ENCODE assay signal across 22 cellular contexts in the genomic region with DNA sequence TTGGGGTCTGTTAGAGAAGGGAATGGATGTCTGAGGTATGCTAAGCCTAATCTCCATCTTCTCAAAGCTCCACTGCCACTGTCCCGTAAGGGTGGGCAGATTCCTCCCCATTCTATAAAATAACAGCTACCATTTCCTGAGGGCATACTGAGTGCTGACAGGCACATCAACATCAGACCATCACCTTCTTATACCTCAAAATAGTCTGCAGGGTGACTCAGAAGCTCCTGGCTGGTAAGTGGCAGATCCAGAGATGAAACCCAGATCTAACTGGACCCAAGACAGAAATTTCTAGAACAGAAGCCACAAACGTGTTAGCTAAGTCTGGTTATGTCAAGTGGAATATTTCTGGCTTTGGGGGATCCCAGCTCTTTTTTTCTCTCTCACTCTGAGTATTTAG.
"Had no signal": no experiment of that assay in that cellular context is flagged by ENCODE, and none has a peak within 500 bp of the region (broad histone marks: within the 10 kb centered on the region; RNA-seq: fewer than 3 reads in every experiment).

No MANE protein-coding gene starts in this region.

- H3K4me3 Mint-ChIP-seq: IgD-negative memory B cell had no signal

- H3K27ac ChIP-seq: HL-60, KMS-11 had no signal

- H3K4me2 ChIP-seq: KMS-11, SK-N-SH had no signal

- H3K4me1 Mint-ChIP-seq: IgD-negative memory B cell had no signal

- H3K9me3 ChIP-seq: SK-N-SH had no signal

- ATAC-seq: K562, Panc1, PC-3 had no signal

- H3K4me3 ChIP-seq: K562 had no signal

- DNase-seq: Kasumi-1, MM.1S, NCI-H1092 treated with DMSO at 0.1 percent for 48 hours, NCI-H1436, NCI-H187, NCI-H2029, NCI-H2081 treated with DMSO at 0.1 percent for 48 hours, NCI-H2171, NCI-H226, NCI-H446, NCI-H510A, NCI-H524 treated with DMSO at 0.1 percent for 48 hours, NCI-H69, NCI-H774, PC-3, SHP77, SK-N-SH had no signal

- H3K9ac ChIP-seq: KMS-11, SK-N-SH had no signal
